Comparison of ENCODE assay signal across 8 cellular contexts in the genomic region with DNA sequence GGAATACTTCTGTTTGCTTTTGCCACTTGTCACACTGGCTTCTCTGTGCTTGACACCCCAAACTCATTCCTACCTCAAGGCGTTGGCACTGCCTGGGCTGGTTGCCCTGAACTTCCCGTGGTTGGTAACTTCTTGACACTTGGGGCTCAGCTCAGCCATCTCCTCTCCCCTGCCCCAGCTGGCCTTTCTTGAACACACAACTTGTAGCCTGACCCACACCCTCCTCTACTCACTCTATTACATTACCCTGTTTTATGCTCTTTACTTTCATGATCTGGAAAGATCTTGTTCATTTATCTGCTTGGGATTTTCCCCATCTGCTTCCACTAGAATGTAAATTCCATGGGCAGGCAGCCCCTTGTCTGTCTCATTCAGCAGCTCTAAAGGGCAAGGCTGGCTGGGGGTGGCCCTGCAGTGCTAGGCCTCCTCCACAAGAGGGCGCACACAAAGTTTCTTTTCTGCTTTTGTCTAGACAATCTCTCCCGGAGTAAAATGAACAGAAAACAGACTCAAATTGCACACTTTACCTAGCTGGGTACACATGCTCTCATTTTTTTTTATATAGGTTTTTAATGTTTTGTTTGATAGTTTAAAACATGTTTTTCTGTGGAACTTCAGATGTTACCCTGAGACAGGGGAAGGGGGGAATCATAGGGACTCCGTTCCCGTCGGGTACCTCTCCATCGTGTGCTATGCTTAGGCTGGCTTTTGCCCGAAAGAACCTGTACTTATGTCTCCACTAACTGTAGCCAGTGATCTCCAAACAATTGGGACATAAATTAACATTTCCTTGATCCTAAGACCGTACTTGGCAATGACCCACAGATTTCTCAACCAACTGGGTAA. TPM values are rescaled to one million over a fixed set of nuclear protein-coding genes. Genes with fewer than 3 reads are reported as not detected.
DNase-seq lines count a peak whose midpoint lies in the region; ATAC-seq and TF ChIP-seq lines count a peak whose summit lies in the region.

No MANE protein-coding gene starts in this region.

- TF ChIP-seq CTCF in cardiac muscle cell (IDR thresholded peaks at IDR 0.05; ENCODE audit: low read depth, low read length), result peak; percentile 99

- no peaks in the 10 kb centered on the region for H3K9me3 Mint-ChIP-seq in activated naive CD4-positive, alpha-beta T cell treated with anti-CD3 and anti-CD28 coated beads, Interleukin-2, amount 10 ng/mL, durations not matched to agents 7 days and 5 days

- H3K9me3 ChIP-seq in SJCRH30 (replicated peaks), result no peaks in the 10 kb centered on the region
- H3K9me3 ChIP-seq in cardiac muscle cell (ENCODE audit: low read depth), result no peaks in the 10 kb centered on the region

- CTCF ChIA-PET in activated naive CD4-positive, alpha-beta T cell treated with anti-CD3 and anti-CD28 coated beads, Interleukin-2, amount 10 ng/mL, durations not matched to agents 7 days and 5 days (lab: Charles Lee), result interaction anchor here (0.7 to 2.7 kb wide), 15 partner anchors 9 to 489 kb away, joined by 3 to 12 read pairs (median 3); partner anchors contain the start of gene MRGPRX2

- DNase-seq in C1 segment of cervical spinal cord (lab: John Stamatoyannopoulos, UW) (peak in 11 of 14 donors; percentile 1 to 56 (median 28)), SJCRH30 (peak; percentile 55 to 88), cardiac muscle cell (ENCODE audit: low read depth in 1 of 2, low spot score in 1 of 2) (peak; percentile 62), retina (peak; percentile 87)
- peak; percentile 21 for DNase-seq in Jurkat, Clone E6-1 (ENCODE audit: low read depth, low spot score)
- peak; percentile 67 for DNase-seq in activated naive CD4-positive, alpha-beta T cell treated with anti-CD3 and anti-CD28 coated beads, Interleukin-2, amount 10 ng/mL, durations not matched to agents 7 days and 5 days

- H3K36me3 Mint-ChIP-seq in activated naive CD4-positive, alpha-beta T cell treated with anti-CD3 and anti-CD28 coated beads, Interleukin-2, amount 10 ng/mL, durations not matched to agents 7 days and 5 days, result no peaks in the 10 kb centered on the region

- H3K27me3 ChIP-seq in SJCRH30, result no peaks in the 10 kb centered on the region
- H3K27me3 ChIP-seq in cardiac muscle cell, result peaks cover 3% of the 10 kb centered on the region

- H3K27ac ChIP-seq in SJCRH30 (no peak overlapping the region), cardiac muscle cell (no peak overlapping the region)

- no peaks in the 10 kb centered on the region; the same call in 1 of the 2 replicates for H3K4me1 ChIP-seq in SJCRH30
- peaks cover 9% of the 10 kb centered on the region for H3K4me1 ChIP-seq in cardiac muscle cell (ENCODE audit: low read depth)

- H3K4me3 ChIP-seq in Jurkat, Clone E6-1 (ENCODE audit: low read length), result no peak overlapping the region
- H3K4me3 ChIP-seq in SJCRH30 (no peak overlapping the region), cardiac muscle cell (no peak overlapping the region)

- no peak overlapping the region for H3K4me3 Mint-ChIP-seq in activated naive CD4-positive, alpha-beta T cell treated with anti-CD3 and anti-CD28 coated beads, Interleukin-2, amount 10 ng/mL, durations not matched to agents 7 days and 5 days

- no peaks in the 10 kb centered on the region for H3K36me3 ChIP-seq in SJCRH30
- no peaks in the 10 kb centered on the region for H3K36me3 ChIP-seq in cardiac muscle cell

- no peaks in the 10 kb centered on the region for H3K4me1 Mint-ChIP-seq in activated naive CD4-positive, alpha-beta T cell treated with anti-CD3 and anti-CD28 coated beads, Interleukin-2, amount 10 ng/mL, durations not matched to agents 7 days and 5 days

- no peak overlapping the region for H3K27ac Mint-ChIP-seq in activated naive CD4-positive, alpha-beta T cell treated with anti-CD3 and anti-CD28 coated beads, Interleukin-2, amount 10 ng/mL, durations not matched to agents 7 days and 5 days

- peaks cover 16% of the 10 kb centered on the region for H3K27me3 Mint-ChIP-seq in activated naive CD4-positive, alpha-beta T cell treated with anti-CD3 and anti-CD28 coated beads, Interleukin-2, amount 10 ng/mL, durations not matched to agents 7 days and 5 days

- ATAC-seq in GM19035 (IDR thresholded peaks at IDR 0.05; ENCODE audit: unreplicated experiment), result peak; percentile 78
- ATAC-seq in GM21529 (IDR thresholded peaks at IDR 0.05; ENCODE audit: unreplicated experiment), result no peak

RNA-seq across cellular contexts. Expression of gene MRGPRX2, which starts 16.4 kb away (rescaled TPM):
- not detected for polyA plus RNA-seq in Jurkat, Clone E6-1 (2012; ENCODE audit: insufficient read depth, insufficient read length)
- total RNA-seq in SJCRH30 (2014; rRNA removed; shearing (Covaris generic)), result not detected in 2 replicates
- not detected in 2 replicates for total RNA-seq in cardiac muscle cell
- not detected in 2 replicates for polyA plus RNA-seq in cardiac muscle cell

RNA-seq across cellular contexts. Expression of gene ZDHHC13, which starts 40.0 kb away (rescaled TPM):
- 34.0 TPM for polyA plus RNA-seq in Jurkat, Clone E6-1 (2012; ENCODE audit: insufficient read depth, insufficient read length)
- total RNA-seq in SJCRH30 (2014; rRNA removed; shearing (Covaris generic)), result 40.0 and 46.8 TPM in 2 replicates
- total RNA-seq in cardiac muscle cell, result 8.2 and 10.4 TPM in 2 replicates
- polyA plus RNA-seq in cardiac muscle cell, result 19.2 and 25.7 TPM in 2 replicates

Comparison
In these comparisons a context has a peak if more than half of its experiments do, and no peak if none do; other contexts are left out.
1. DNase-seq: peak in every context shown above with its lines; median percentile 87 in retina; 72 in SJCRH30; 67 in activated naive CD4-positive, alpha-beta T cell treated with anti-CD3 and anti-CD28 coated beads, Interleukin-2, amount 10 ng/mL, durations not matched to agents 7 days and 5 days; 62 in cardiac muscle cell; 28 in C1 segment of cervical spinal cord; 21 in Jurkat, Clone E6-1.